ENCODE assay signal across 1 cellular context in the genomic region with DNA sequence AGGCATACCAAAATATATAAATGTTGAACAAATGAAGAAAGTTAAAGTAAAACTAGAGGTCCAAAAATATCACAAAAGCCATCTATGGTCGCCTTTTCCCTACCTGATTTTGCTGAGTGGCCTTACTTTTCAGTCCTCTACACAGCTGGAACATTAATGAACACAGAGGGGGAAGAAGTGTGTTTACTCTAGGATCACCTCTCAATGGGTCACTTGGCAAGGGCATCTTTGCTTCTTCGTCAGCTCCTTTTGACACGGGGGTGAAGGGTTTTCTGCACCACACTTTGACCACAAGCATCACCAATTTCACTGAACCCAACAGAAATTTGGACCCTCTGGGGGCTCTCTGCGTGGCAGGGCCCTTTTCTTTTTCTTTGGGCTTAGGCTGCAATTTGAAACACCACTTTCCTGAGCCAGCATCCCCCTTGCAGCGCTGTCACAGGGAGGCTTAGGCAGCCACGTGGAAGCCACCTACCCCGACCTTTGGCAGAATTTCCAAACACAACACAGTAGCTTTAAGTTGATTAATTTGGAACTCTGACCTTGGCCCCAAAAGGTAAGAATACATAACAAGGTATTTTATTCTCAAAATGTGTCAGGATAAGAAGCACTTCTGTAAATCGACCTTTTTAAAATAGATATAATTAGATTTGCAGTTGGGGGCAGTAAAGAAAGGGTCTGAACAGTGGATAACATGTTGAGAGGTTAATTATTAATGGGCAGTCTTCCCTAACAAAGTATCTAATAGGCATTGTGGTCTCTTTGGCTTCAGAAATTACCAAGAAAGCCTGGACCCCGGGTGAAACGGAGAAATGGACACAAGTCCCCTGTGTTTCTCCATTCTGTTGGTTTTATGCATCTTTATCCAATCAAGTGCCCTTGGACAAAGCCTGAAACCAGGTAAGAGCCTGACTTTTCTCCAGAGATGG.
TF ChIP-seq lines count a peak whose summit lies in the region.

A gene (plus strand): TSS at position 771 of the 929 bp plus-strand sequence. CDS start 42 bp downstream, at position 813.

TF ChIP-seq in HepG2, 621 proteins besides CTCF, POLR2A, EP300 and RAD21 (continued from another document and continues in another):
- TF ChIP-seq, protein P1, sequence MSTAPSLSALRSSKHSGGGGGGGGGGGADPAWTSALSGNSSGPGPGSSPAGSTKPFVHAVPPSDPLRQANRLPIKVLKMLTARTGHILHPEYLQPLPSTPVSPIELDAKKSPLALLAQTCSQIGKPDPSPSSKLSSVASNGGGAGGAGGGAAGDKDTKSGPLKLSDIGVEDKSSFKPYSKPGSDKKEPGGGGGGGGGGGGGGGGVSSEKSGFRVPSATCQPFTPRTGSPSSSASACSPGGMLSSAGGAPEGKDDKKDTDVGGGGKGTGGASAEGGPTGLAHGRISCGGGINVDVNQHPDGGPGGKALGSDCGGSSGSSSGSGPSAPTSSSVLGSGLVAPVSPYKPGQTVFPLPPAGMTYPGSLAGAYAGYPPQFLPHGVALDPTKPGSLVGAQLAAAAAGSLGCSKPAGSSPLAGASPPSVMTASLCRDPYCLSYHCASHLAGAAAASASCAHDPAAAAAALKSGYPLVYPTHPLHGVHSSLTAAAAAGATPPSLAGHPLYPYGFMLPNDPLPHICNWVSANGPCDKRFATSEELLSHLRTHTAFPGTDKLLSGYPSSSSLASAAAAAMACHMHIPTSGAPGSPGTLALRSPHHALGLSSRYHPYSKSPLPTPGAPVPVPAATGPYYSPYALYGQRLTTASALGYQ (CRISPR knock-in tag; IDR thresholded peaks at IDR 0.05) = peak; percentile 36; the same call in 1 of the 2 replicates
- no peak for TF ChIP-seq ONECUT2 (CRISPR knock-in tag; IDR thresholded peaks at IDR 0.05)
- TF ChIP-seq HIVEP1 (CRISPR knock-in tag; IDR thresholded peaks at IDR 0.05) = no peak
- TF ChIP-seq ZSCAN25 (CRISPR knock-in tag; IDR thresholded peaks at IDR 0.05) = no peak
- TF ChIP-seq, protein P2, sequence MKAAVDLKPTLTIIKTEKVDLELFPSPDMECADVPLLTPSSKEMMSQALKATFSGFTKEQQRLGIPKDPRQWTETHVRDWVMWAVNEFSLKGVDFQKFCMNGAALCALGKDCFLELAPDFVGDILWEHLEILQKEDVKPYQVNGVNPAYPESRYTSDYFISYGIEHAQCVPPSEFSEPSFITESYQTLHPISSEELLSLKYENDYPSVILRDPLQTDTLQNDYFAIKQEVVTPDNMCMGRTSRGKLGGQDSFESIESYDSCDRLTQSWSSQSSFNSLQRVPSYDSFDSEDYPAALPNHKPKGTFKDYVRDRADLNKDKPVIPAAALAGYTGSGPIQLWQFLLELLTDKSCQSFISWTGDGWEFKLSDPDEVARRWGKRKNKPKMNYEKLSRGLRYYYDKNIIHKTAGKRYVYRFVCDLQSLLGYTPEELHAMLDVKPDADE (CRISPR knock-in tag; IDR thresholded peaks at IDR 0.05) = no peak
- TF ChIP-seq NR2F6 (IDR thresholded peaks at IDR 0.05) = peak; percentile 44; the same call in 1 of the 2 replicates
- no peak for TF ChIP-seq NR2F6 (CRISPR knock-in tag; IDR thresholded peaks at IDR 0.05)
- no peak for TF ChIP-seq SPEN (CRISPR knock-in tag; IDR thresholded peaks at IDR 0.05; ENCODE audit: low read depth)
- TF ChIP-seq ELF4 (CRISPR knock-in tag; IDR thresholded peaks at IDR 0.05; ENCODE audit: borderline replicate concordance) = no peak
- TF ChIP-seq RXRA (CRISPR knock-in tag; IDR thresholded peaks at IDR 0.05) = peak; percentile 50; the same call in 1 of the 2 replicates
- TF ChIP-seq SAP130 (CRISPR knock-in tag; IDR thresholded peaks at IDR 0.05; ENCODE audit: low read depth) = peak; percentile 74
- no peak for TF ChIP-seq POGZ (CRISPR knock-in tag; IDR thresholded peaks at IDR 0.05)
- TF ChIP-seq NR2C2 (CRISPR knock-in tag; IDR thresholded peaks at IDR 0.05; ENCODE audit: borderline replicate concordance) = no peak; the same call in 1 of the 2 replicates
- TF ChIP-seq, protein P3, sequence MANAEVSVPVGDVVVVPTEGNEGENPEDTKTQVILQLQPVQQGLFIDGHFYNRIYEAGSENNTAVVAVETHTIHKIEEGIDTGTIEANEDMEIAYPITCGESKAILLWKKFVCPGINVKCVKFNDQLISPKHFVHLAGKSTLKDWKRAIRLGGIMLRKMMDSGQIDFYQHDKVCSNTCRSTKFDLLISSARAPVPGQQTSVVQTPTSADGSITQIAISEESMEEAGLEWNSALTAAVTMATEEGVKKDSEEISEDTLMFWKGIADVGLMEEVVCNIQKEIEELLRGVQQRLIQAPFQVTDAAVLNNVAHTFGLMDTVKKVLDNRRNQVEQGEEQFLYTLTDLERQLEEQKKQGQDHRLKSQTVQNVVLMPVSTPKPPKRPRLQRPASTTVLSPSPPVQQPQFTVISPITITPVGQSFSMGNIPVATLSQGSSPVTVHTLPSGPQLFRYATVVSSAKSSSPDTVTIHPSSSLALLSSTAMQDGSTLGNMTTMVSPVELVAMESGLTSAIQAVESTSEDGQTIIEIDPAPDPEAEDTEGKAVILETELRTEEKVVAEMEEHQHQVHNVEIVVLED (CRISPR knock-in tag; IDR thresholded peaks at IDR 0.05; ENCODE audit: borderline replicate concordance) = no peak
- no peak for TF ChIP-seq ZNF670 (CRISPR knock-in tag; IDR thresholded peaks at IDR 0.05; ENCODE audit: borderline replicate concordance)
- peak; percentile 75 for TF ChIP-seq RXRB (CRISPR knock-in tag; IDR thresholded peaks at IDR 0.05; ENCODE audit: borderline replicate concordance)
- TF ChIP-seq, protein P4, sequence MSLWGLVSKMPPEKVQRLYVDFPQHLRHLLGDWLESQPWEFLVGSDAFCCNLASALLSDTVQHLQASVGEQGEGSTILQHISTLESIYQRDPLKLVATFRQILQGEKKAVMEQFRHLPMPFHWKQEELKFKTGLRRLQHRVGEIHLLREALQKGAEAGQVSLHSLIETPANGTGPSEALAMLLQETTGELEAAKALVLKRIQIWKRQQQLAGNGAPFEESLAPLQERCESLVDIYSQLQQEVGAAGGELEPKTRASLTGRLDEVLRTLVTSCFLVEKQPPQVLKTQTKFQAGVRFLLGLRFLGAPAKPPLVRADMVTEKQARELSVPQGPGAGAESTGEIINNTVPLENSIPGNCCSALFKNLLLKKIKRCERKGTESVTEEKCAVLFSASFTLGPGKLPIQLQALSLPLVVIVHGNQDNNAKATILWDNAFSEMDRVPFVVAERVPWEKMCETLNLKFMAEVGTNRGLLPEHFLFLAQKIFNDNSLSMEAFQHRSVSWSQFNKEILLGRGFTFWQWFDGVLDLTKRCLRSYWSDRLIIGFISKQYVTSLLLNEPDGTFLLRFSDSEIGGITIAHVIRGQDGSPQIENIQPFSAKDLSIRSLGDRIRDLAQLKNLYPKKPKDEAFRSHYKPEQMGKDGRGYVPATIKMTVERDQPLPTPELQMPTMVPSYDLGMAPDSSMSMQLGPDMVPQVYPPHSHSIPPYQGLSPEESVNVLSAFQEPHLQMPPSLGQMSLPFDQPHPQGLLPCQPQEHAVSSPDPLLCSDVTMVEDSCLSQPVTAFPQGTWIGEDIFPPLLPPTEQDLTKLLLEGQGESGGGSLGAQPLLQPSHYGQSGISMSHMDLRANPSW (CRISPR knock-in tag; IDR thresholded peaks at IDR 0.05; ENCODE audit: borderline replicate concordance) = no peak
- no peak for TF ChIP-seq MIER2 (CRISPR knock-in tag; IDR thresholded peaks at IDR 0.05)
- TF ChIP-seq KDM1A (CRISPR knock-in tag; IDR thresholded peaks at IDR 0.05) = no peak
- no peak for TF ChIP-seq TP53 (CRISPR knock-in tag; conservative IDR thresholded peaks at IDR 0.05)
- TF ChIP-seq TGIF2 (CRISPR knock-in tag; IDR thresholded peaks at IDR 0.05) = 0 out of 2 replicates have a peak, but pooled peaks have one; percentile 51
- TF ChIP-seq, protein P5, sequence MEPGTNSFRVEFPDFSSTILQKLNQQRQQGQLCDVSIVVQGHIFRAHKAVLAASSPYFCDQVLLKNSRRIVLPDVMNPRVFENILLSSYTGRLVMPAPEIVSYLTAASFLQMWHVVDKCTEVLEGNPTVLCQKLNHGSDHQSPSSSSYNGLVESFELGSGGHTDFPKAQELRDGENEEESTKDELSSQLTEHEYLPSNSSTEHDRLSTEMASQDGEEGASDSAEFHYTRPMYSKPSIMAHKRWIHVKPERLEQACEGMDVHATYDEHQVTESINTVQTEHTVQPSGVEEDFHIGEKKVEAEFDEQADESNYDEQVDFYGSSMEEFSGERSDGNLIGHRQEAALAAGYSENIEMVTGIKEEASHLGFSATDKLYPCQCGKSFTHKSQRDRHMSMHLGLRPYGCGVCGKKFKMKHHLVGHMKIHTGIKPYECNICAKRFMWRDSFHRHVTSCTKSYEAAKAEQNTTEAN (CRISPR knock-in tag; conservative IDR thresholded peaks at IDR 0.05) = no peak
- no peak for TF ChIP-seq ZNF550 (CRISPR knock-in tag; IDR thresholded peaks at IDR 0.05; ENCODE audit: borderline replicate concordance)
- TF ChIP-seq, protein P6, sequence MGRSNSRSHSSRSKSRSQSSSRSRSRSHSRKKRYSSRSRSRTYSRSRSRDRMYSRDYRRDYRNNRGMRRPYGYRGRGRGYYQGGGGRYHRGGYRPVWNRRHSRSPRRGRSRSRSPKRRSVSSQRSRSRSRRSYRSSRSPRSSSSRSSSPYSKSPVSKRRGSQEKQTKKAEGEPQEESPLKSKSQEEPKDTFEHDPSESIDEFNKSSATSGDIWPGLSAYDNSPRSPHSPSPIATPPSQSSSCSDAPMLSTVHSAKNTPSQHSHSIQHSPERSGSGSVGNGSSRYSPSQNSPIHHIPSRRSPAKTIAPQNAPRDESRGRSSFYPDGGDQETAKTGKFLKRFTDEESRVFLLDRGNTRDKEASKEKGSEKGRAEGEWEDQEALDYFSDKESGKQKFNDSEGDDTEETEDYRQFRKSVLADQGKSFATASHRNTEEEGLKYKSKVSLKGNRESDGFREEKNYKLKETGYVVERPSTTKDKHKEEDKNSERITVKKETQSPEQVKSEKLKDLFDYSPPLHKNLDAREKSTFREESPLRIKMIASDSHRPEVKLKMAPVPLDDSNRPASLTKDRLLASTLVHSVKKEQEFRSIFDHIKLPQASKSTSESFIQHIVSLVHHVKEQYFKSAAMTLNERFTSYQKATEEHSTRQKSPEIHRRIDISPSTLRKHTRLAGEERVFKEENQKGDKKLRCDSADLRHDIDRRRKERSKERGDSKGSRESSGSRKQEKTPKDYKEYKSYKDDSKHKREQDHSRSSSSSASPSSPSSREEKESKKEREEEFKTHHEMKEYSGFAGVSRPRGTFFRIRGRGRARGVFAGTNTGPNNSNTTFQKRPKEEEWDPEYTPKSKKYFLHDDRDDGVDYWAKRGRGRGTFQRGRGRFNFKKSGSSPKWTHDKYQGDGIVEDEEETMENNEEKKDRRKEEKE (IDR thresholded peaks at IDR 0.05) = no peak
- TF ChIP-seq PAX8 (CRISPR knock-in tag; IDR thresholded peaks at IDR 0.05; ENCODE audit: borderline replicate concordance) = no peak
- no peak for TF ChIP-seq ARNT (IDR thresholded peaks at IDR 0.05)
- no peak for TF ChIP-seq ZKSCAN5 (CRISPR knock-in tag; IDR thresholded peaks at IDR 0.05)
- TF ChIP-seq SMAD1 (CRISPR knock-in tag; IDR thresholded peaks at IDR 0.05; ENCODE audit: borderline replicate concordance, low read depth) = no peak
- TF ChIP-seq, protein P7, sequence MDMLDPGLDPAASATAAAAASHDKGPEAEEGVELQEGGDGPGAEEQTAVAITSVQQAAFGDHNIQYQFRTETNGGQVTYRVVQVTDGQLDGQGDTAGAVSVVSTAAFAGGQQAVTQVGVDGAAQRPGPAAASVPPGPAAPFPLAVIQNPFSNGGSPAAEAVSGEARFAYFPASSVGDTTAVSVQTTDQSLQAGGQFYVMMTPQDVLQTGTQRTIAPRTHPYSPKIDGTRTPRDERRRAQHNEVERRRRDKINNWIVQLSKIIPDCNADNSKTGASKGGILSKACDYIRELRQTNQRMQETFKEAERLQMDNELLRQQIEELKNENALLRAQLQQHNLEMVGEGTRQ (IDR thresholded peaks at IDR 0.05; ENCODE audit: low read depth, low read length) = no peak
- TF ChIP-seq, protein P7 (CRISPR knock-in tag; IDR thresholded peaks at IDR 0.05; ENCODE audit: borderline replicate concordance) = no peak
- TF ChIP-seq ZNF451 (CRISPR knock-in tag; IDR thresholded peaks at IDR 0.05) = no peak
- TF ChIP-seq KAT8 (CRISPR knock-in tag; IDR thresholded peaks at IDR 0.05) = peak; percentile 12; the same call in 1 of the 2 replicates
- TF ChIP-seq, protein P8, sequence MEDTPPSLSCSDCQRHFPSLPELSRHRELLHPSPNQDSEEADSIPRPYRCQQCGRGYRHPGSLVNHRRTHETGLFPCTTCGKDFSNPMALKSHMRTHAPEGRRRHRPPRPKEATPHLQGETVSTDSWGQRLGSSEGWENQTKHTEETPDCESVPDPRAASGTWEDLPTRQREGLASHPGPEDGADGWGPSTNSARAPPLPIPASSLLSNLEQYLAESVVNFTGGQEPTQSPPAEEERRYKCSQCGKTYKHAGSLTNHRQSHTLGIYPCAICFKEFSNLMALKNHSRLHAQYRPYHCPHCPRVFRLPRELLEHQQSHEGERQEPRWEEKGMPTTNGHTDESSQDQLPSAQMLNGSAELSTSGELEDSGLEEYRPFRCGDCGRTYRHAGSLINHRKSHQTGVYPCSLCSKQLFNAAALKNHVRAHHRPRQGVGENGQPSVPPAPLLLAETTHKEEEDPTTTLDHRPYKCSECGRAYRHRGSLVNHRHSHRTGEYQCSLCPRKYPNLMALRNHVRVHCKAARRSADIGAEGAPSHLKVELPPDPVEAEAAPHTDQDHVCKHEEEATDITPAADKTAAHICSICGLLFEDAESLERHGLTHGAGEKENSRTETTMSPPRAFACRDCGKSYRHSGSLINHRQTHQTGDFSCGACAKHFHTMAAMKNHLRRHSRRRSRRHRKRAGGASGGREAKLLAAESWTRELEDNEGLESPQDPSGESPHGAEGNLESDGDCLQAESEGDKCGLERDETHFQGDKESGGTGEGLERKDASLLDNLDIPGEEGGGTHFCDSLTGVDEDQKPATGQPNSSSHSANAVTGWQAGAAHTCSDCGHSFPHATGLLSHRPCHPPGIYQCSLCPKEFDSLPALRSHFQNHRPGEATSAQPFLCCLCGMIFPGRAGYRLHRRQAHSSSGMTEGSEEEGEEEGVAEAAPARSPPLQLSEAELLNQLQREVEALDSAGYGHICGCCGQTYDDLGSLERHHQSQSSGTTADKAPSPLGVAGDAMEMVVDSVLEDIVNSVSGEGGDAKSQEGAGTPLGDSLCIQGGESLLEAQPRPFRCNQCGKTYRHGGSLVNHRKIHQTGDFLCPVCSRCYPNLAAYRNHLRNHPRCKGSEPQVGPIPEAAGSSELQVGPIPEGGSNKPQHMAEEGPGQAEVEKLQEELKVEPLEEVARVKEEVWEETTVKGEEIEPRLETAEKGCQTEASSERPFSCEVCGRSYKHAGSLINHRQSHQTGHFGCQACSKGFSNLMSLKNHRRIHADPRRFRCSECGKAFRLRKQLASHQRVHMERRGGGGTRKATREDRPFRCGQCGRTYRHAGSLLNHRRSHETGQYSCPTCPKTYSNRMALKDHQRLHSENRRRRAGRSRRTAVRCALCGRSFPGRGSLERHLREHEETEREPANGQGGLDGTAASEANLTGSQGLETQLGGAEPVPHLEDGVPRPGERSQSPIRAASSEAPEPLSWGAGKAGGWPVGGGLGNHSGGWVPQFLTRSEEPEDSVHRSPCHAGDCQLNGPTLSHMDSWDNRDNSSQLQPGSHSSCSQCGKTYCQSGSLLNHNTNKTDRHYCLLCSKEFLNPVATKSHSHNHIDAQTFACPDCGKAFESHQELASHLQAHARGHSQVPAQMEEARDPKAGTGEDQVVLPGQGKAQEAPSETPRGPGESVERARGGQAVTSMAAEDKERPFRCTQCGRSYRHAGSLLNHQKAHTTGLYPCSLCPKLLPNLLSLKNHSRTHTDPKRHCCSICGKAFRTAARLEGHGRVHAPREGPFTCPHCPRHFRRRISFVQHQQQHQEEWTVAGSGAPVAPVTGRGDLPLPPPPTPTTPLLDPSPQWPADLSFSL (CRISPR knock-in tag; IDR thresholded peaks at IDR 0.05) = no peak
- TF ChIP-seq PPARG (CRISPR knock-in tag; conservative IDR thresholded peaks at IDR 0.05) = peak; percentile 93
